26 cellular contexts compared by ENCODE assay signal in the genomic region with DNA sequence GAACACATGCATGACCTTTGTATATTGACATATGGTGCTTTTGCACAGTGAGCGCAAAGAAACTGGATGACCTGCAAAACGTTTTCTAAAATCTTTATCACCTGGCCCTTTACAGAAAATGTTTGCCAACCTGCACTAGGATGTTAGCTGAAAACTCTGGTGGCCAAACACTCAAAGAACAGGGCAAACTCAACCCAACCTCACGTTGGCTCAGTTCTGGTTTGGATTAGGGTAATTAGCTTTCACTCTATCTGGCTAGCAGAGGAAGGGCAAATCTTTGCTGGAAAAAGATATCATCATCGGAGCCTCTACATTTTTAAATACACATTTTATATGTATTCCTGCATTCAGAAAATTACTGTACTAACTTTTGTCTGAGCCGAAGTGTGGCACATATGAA.
"Had no signal": no experiment of that assay in that cellular context is flagged by ENCODE, and none has a peak within 500 bp of the region (broad histone marks: within the 10 kb centered on the region; RNA-seq: fewer than 3 reads in every experiment).

No MANE protein-coding gene starts in this region.

- H3K4me3 Mint-ChIP-seq: activated B cell treated with CpG ODN at 0.5 μM for 24 hours; activated CD4-positive, alpha-beta T cell treated with anti-CD3 and anti-CD28 coated beads for 36 hours; activated naive CD8-positive, alpha-beta T cell; activated T-cell treated with anti-CD3 and anti-CD28 coated beads, Interleukin-2, amount 50 U/mL, for 4 hours; effector memory CD8-positive, alpha-beta T cell; natural killer cell had no signal

- H3K27me3 Mint-ChIP-seq: activated B cell treated with CpG ODN at 0.5 μM for 24 hours; activated CD4-positive, alpha-beta T cell treated with anti-CD3 and anti-CD28 coated beads for 36 hours; activated naive CD8-positive, alpha-beta T cell; effector memory CD8-positive, alpha-beta T cell had no signal

- H3K36me3 Mint-ChIP-seq: activated naive CD8-positive, alpha-beta T cell; natural killer cell had no signal

- ATAC-seq: activated CD4-positive, alpha-beta T cell treated with anti-CD3 and anti-CD28 coated beads for 36 hours; activated T-cell treated with anti-CD3 and anti-CD28 coated beads, Interleukin-2, amount 50 U/mL, for 4 hours; effector memory CD8-positive, alpha-beta T cell; esophagus mucosa; left ventricle myocardium superior; natural killer cell; stimulated activated naive CD8-positive, alpha-beta T cell treated with anti-CD3 and anti-CD28 coated beads, Interleukin-15, Interleukin-2, amounts not matched to agents 100 U/mL and 50 U/mL, for 24 hours had no signal

- H3K9me3 Mint-ChIP-seq: activated T-cell treated with anti-CD3 and anti-CD28 coated beads, Interleukin-2, amount 50 U/mL, for 4 hours; activated T-helper 2 cell treated with anti-CD3 and anti-CD28 coated beads, Interferon-gamma antibody, Interleukin-2, Interleukin-4, amounts not matched to agents 10 μg/mL and 5 μg/mL and 100 μg/mL, durations not matched to agents 14 hours and 24 hours and 36 hours; natural killer cell had no signal

- H3K27ac ChIP-seq: adrenal gland, ascending aorta, brain microvascular endothelial cell, prostate gland, thyroid gland had no signal

- H3K27ac Mint-ChIP-seq: activated B cell treated with CpG ODN at 0.5 μM for 24 hours; activated CD4-positive, alpha-beta T cell treated with anti-CD3 and anti-CD28 coated beads for 36 hours; activated naive CD8-positive, alpha-beta T cell; activated T-helper 2 cell treated with anti-CD3 and anti-CD28 coated beads, Interferon-gamma antibody, Interleukin-2, Interleukin-4, amounts not matched to agents 10 μg/mL and 5 μg/mL and 100 μg/mL, durations not matched to agents 14 hours and 24 hours and 36 hours; effector memory CD8-positive, alpha-beta T cell; natural killer cell had no signal

- H3K4me1 Mint-ChIP-seq: activated B cell treated with CpG ODN at 0.5 μM for 24 hours; activated CD4-positive, alpha-beta T cell treated with anti-CD3 and anti-CD28 coated beads for 36 hours; natural killer cell had no signal

- H3K4me3 ChIP-seq: adrenal gland, ascending aorta, prostate gland, thyroid gland had no signal

- DNase-seq: activated B cell treated with CpG ODN at 0.5 μM for 24 hours; activated CD4-positive, alpha-beta T cell treated with anti-CD3 and anti-CD28 coated beads for 36 hours; activated CD4-positive, alpha-beta T cell treated with anti-CD3 and anti-CD28 coated beads, Interleukin-2, amount 50 U/mL, for 4 hours; activated CD8-positive, alpha-beta memory T cell treated with anti-CD3 and anti-CD28 coated beads for 24 hours; activated CD8-positive, alpha-beta memory T cell treated with anti-CD3 and anti-CD28 coated beads, Interleukin-2, amount 50 U/mL, for 48 hours; activated naive CD4-positive, alpha-beta T cell; activated T-cell treated with anti-CD3 and anti-CD28 coated beads, Interleukin-2, amount 50 U/mL, for 4 hours; adrenal gland; brain microvascular endothelial cell; central memory CD4-positive, alpha-beta T cell; effector memory CD8-positive, alpha-beta T cell; glutamatergic neuron; hippocampal formation; kidney glomerular epithelial cell; left ventricle myocardium superior; midbrain; natural killer cell; stimulated activated CD4-positive, alpha-beta T cell treated with anti-CD3 and anti-CD28 coated beads, Interleukin-4, amount 100 ng/mL, for 4 hours; stimulated activated naive CD8-positive, alpha-beta T cell treated with anti-CD3 and anti-CD28 coated beads, Interleukin-15, Interleukin-2, amounts not matched to agents 100 U/mL and 50 U/mL, for 24 hours; T-helper 9 cell; thyroid gland had no signal
